ENCODE assay signal across 29 cellular contexts in the genomic region with DNA sequence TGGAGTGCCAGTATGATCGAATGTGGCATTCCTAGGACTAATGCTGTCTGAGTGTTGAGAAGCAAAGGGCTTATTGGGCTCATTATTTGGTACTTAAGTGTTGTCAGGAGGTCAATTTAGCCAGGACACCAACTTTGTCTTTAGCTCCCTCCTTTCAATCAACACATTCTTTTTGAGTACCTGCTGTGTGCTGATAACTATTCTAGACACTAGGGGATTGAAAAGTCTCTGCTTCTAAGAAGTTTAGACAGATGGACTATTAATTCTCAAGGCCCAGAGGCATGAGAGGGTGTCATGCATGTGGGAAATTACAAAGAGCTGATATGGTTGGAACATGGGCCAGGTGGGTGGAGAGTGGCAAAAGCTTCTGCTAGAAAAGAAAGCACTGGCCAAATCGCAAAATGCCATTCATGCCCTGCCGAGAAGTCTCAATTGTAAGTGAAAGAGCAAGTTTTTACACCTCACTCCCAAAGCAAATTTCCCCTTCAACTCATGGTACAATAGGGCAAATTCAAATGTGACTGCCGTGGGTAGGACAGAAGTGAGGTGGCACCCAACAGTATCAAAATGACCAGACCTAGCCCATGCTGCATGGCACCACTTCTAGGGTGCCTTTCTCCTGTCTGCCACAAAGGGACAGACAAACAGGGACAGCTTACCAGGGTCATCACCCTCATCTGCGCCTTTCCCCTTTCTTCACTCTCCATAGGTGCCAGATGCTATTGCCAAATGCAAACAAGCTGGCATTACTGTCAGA. TPM values are rescaled to one million over a fixed set of nuclear protein-coding genes. Genes with fewer than 3 reads are reported as not detected.
DNase-seq lines count a peak whose midpoint lies in the region; ATAC-seq, FAIRE-seq and TF ChIP-seq lines count a peak whose summit lies in the region.
"Had no signal": no experiment of that assay in that cellular context is flagged by ENCODE, and none has a peak within 500 bp of the region (broad histone marks: within the 10 kb centered on the region; RNA-seq: fewer than 3 reads in every experiment).

No MANE protein-coding gene starts in this region.

- H3K4me3 Mint-ChIP-seq in activated T-cell treated with anti-CD3 and anti-CD28 coated beads, Interleukin-2, amount 50 U/mL, for 72 hours: peak overlapping the region in 1 of 2 donors; percentile 24
- no peak overlapping the region for H3K4me3 Mint-ChIP-seq in activated T-cell treated with anti-CD3 and anti-CD28 coated beads, Interleukin-2, amount 50 U/mL, for 4 hours
- H3K4me3 Mint-ChIP-seq in T-helper 17 cell: peak overlapping the region; percentile 45
- no peak overlapping the region for H3K4me3 Mint-ChIP-seq in stimulated activated effector memory CD8-positive, alpha-beta T cell treated with anti-CD3 and anti-CD28 coated beads, Interleukin-12 subunit alpha, Interleukin-12 subunit beta, amount 100 ng/mL, for 72 hours
- H3K4me3 Mint-ChIP-seq: mesothelial cell of epicardium, naive B cell had no signal

- no peaks in the 10 kb centered on the region for H3K27me3 ChIP-seq in bronchial epithelial cell (ENCODE audit: control insufficient read depth, insufficient read depth, low read length)
- H3K27me3 ChIP-seq: BE2C, SJCRH30 had no signal

- H3K4me1 Mint-ChIP-seq in activated T-cell treated with anti-CD3 and anti-CD28 coated beads, Interleukin-2, amount 50 U/mL, for 72 hours (ENCODE audit: low read depth): peaks cover 12% of the 10 kb centered on the region
- H3K4me1 Mint-ChIP-seq in activated T-cell treated with anti-CD3 and anti-CD28 coated beads, Interleukin-2, amount 50 U/mL, for 4 hours (ENCODE audit: low read depth): no peaks in the 10 kb centered on the region
- no peaks in the 10 kb centered on the region for H3K4me1 Mint-ChIP-seq in T-helper 17 cell
- peaks cover 17% of the 10 kb centered on the region for H3K4me1 Mint-ChIP-seq in stimulated activated effector memory CD8-positive, alpha-beta T cell treated with anti-CD3 and anti-CD28 coated beads, Interleukin-12 subunit alpha, Interleukin-12 subunit beta, amount 100 ng/mL, for 72 hours
- H3K4me1 Mint-ChIP-seq: mesothelial cell of epicardium, naive B cell had no signal

- peak; percentile 90 to 94 for ATAC-seq in activated T-cell treated with anti-CD3 and anti-CD28 coated beads, Interleukin-2, amount 50 U/mL, for 72 hours (replicated peaks in 1 of 2)
- no peak for ATAC-seq in activated T-cell treated with anti-CD3 and anti-CD28 coated beads, Interleukin-2, amount 50 U/mL, for 4 hours
- no peak for ATAC-seq in T-helper 17 cell
- peak; percentile 92 for ATAC-seq in stimulated activated effector memory CD8-positive, alpha-beta T cell treated with anti-CD3 and anti-CD28 coated beads, Interleukin-12 subunit alpha, Interleukin-12 subunit beta, amount 100 ng/mL, for 72 hours
- ATAC-seq: HCT116 had no signal

- H3K9me3 Mint-ChIP-seq in activated T-cell treated with anti-CD3 and anti-CD28 coated beads, Interleukin-2, amount 50 U/mL, for 72 hours: no peaks in the 10 kb centered on the region
- H3K9me3 Mint-ChIP-seq in activated T-cell treated with anti-CD3 and anti-CD28 coated beads, Interleukin-2, amount 50 U/mL, for 4 hours: no peaks in the 10 kb centered on the region
- H3K9me3 Mint-ChIP-seq in stimulated activated effector memory CD8-positive, alpha-beta T cell treated with anti-CD3 and anti-CD28 coated beads, Interleukin-12 subunit alpha, Interleukin-12 subunit beta, amount 100 ng/mL, for 72 hours: no peaks in the 10 kb centered on the region
- H3K9me3 Mint-ChIP-seq: mesothelial cell of epicardium, naive B cell had no signal

- peak; percentile 36 for FAIRE-seq in bronchial epithelial cell (lab: Jason Lieb, UNC)
- FAIRE-seq: GM18507, islet of Langerhans, RCC 7860 had no signal

- no peak overlapping the region for H3K4me3 ChIP-seq in bronchial epithelial cell (ENCODE audit: low read depth, low read length)
- H3K4me3 ChIP-seq: SJCRH30 had no signal

- no peaks in the 10 kb centered on the region for H3K27me3 Mint-ChIP-seq in activated T-cell treated with anti-CD3 and anti-CD28 coated beads, Interleukin-2, amount 50 U/mL, for 72 hours (ENCODE audit: low read depth)
- H3K27me3 Mint-ChIP-seq in activated T-cell treated with anti-CD3 and anti-CD28 coated beads, Interleukin-2, amount 50 U/mL, for 4 hours (ENCODE audit: low read depth): no peaks in the 10 kb centered on the region
- H3K27me3 Mint-ChIP-seq in T-helper 17 cell: no peaks in the 10 kb centered on the region
- H3K27me3 Mint-ChIP-seq: naive B cell had no signal

- TF ChIP-seq CTCF in bronchial epithelial cell (IDR thresholded peaks at IDR 0.05; ENCODE audit: insufficient read depth, low read length, severe bottlenecking): no peak

- no peaks in the 10 kb centered on the region for H3K9me3 ChIP-seq in T-helper 17 cell (ENCODE audit: control insufficient read depth, low read length, poor library complexity, severe bottlenecking)
- H3K9me3 ChIP-seq: BE2C, SJCRH30 had no signal

- H3K36me3 Mint-ChIP-seq in activated T-cell treated with anti-CD3 and anti-CD28 coated beads, Interleukin-2, amount 50 U/mL, for 72 hours (ENCODE audit: insufficient read depth in 2 of 2): peaks cover 7 to 9% of the 10 kb centered on the region in 2 donors
- peaks cover 51% of the 10 kb centered on the region for H3K36me3 Mint-ChIP-seq in activated T-cell treated with anti-CD3 and anti-CD28 coated beads, Interleukin-2, amount 50 U/mL, for 4 hours (ENCODE audit: insufficient read depth)
- peaks cover 4% of the 10 kb centered on the region for H3K36me3 Mint-ChIP-seq in T-helper 17 cell (ENCODE audit: low read depth)
- H3K36me3 Mint-ChIP-seq in stimulated activated effector memory CD8-positive, alpha-beta T cell treated with anti-CD3 and anti-CD28 coated beads, Interleukin-12 subunit alpha, Interleukin-12 subunit beta, amount 100 ng/mL, for 72 hours: peaks cover 100% of the 10 kb centered on the region
- H3K36me3 Mint-ChIP-seq: naive B cell had no signal

- H3K36me3 ChIP-seq in bronchial epithelial cell (ENCODE audit: control insufficient read depth, insufficient read depth, low read length): peaks cover 33% of the 10 kb centered on the region

- peak; percentile 19 to 24 for DNase-seq in activated T-cell treated with anti-CD3 and anti-CD28 coated beads, Interleukin-2, amount 50 U/mL, for 72 hours
- DNase-seq in activated T-cell treated with anti-CD3 and anti-CD28 coated beads, Interleukin-2, amount 50 U/mL, for 4 hours: no peak
- DNase-seq in T-helper 17 cell (no peak), bronchial epithelial cell (ENCODE audit: low read depth) (no peak), epidermal melanocyte (ENCODE audit: insufficient read length, low spot score) (no peak), activated gamma-delta T cell treated with Interleukin-2 at 50 U/mL for 16 hours (no peak)
- DNase-seq in stimulated activated effector memory CD8-positive, alpha-beta T cell treated with anti-CD3 and anti-CD28 coated beads, Interleukin-12 subunit alpha, Interleukin-12 subunit beta, amount 100 ng/mL, for 72 hours (ENCODE audit: low spot score in 2 of 2): no peak
- no peak for DNase-seq in stimulated activated naive CD4-positive, alpha-beta T cell treated with Interleukin-2 at 50 U/mL for 16 hours (lab: John Stamatoyannopoulos, UW)
- DNase-seq: activated CD4-positive, CD25-positive, alpha-beta regulatory T cell; activated CD8-positive, alpha-beta memory T cell treated with anti-CD3 and anti-CD28 coated beads for 24 hours; BE2C; cerebellar nuclear complex; COR-L47; DMS79; GDM1; naive B cell; NCI-H1417 treated with DMSO at 0.1 percent for 48 hours; NCI-H2081 treated with DMSO at 0.1 percent for 48 hours; NCI-H226; occipital lobe; retina; SJCRH30 had no signal

- H3K27ac Mint-ChIP-seq in activated T-cell treated with anti-CD3 and anti-CD28 coated beads, Interleukin-2, amount 50 U/mL, for 72 hours: peak overlapping the region; percentile 64
- H3K27ac Mint-ChIP-seq in T-helper 17 cell: peak overlapping the region; percentile 43
- peak overlapping the region; percentile 72 for H3K27ac Mint-ChIP-seq in stimulated activated effector memory CD8-positive, alpha-beta T cell treated with anti-CD3 and anti-CD28 coated beads, Interleukin-12 subunit alpha, Interleukin-12 subunit beta, amount 100 ng/mL, for 72 hours
- H3K27ac Mint-ChIP-seq: mesothelial cell of epicardium had no signal

RNA-seq across cellular contexts. Expression of gene LAX1, which starts 53.6 kb away (rescaled TPM):
- total RNA-seq in activated T-cell treated with anti-CD3 and anti-CD28 coated beads, Interleukin-2, amount 50 U/mL, for 72 hours: 10 to 100 TPM; 24.3 to 24.8 TPM
- 10 to 100 TPM; 20.4 to 22.7 (median 22.4) TPM for total RNA-seq in activated T-cell treated with anti-CD3 and anti-CD28 coated beads, Interleukin-2, amount 50 U/mL, for 4 hours
- total RNA-seq in T-helper 17 cell (10 to 100 TPM; 21.7 to 23.9 TPM), bronchial epithelial cell (under 0.01 TPM in 1 of 2 replicates, not detected in the other)
- total RNA-seq: fibroblast of lung, occipital lobe, SJCRH30, temporal lobe had no signal

Comparison
In these comparisons a context has a peak if more than half of its experiments do, and no peak if none do; other contexts are left out.
1. ATAC-seq: peak in activated T-cell treated with anti-CD3 and anti-CD28 coated beads, Interleukin-2, amount 50 U/mL, for 72 hours (2 of 2) and stimulated activated effector memory CD8-positive, alpha-beta T cell treated with anti-CD3 and anti-CD28 coated beads, Interleukin-12 subunit alpha, Interleukin-12 subunit beta, amount 100 ng/mL, for 72 hours (single experiment); none in activated T-cell treated with anti-CD3 and anti-CD28 coated beads, Interleukin-2, amount 50 U/mL, for 4 hours (0 of 2) and T-helper 17 cell (single experiment).
2. DNase-seq: peak in activated T-cell treated with anti-CD3 and anti-CD28 coated beads, Interleukin-2, amount 50 U/mL, for 72 hours (2 of 2); none in activated T-cell treated with anti-CD3 and anti-CD28 coated beads, Interleukin-2, amount 50 U/mL, for 4 hours (single experiment), T-helper 17 cell (0 of 3), bronchial epithelial cell (single experiment), stimulated activated effector memory CD8-positive, alpha-beta T cell treated with anti-CD3 and anti-CD28 coated beads, Interleukin-12 subunit alpha, Interleukin-12 subunit beta, amount 100 ng/mL, for 72 hours (0 of 2), epidermal melanocyte (single experiment), stimulated activated naive CD4-positive, alpha-beta T cell treated with Interleukin-2 at 50 U/mL for 16 hours (single experiment) and activated gamma-delta T cell treated with Interleukin-2 at 50 U/mL for 16 hours (single experiment).
3. RNA of gene LAX1, which starts 53.6 kb away (total RNA-seq): 24.3 to 24.8 TPM in activated T-cell treated with anti-CD3 and anti-CD28 coated beads, Interleukin-2, amount 50 U/mL, for 72 hours, 21.7 to 23.9 TPM in T-helper 17 cell and 20.4 to 22.7 TPM in activated T-cell treated with anti-CD3 and anti-CD28 coated beads, Interleukin-2, amount 50 U/mL, for 4 hours; under 0.01 TPM in bronchial epithelial cell; every median in the first group is over 10 times any median in the second.
4. Peak in every context shown above with its lines, with median percentiles within 50 percentile points of each other: H3K27ac Mint-ChIP-seq.